Comparison of ENCODE assay signal across 1 cellular context in genomic region chrX:49627030-49627777, GRCh38.
TF ChIP-seq lines count a peak whose summit lies in the region.

No MANE protein-coding gene starts in this region.

TF ChIP-seq in K562, 482 proteins besides CTCF, POLR2A, EP300 and RAD21 (continued from another document):
- TF ChIP-seq CTBP1 (IDR thresholded peaks at IDR 0.05; ENCODE audit: borderline replicate concordance) (peak; percentile 43; the same call in 1 of the 2 replicates), HNRNPLL (IDR thresholded peaks at IDR 0.05; ENCODE audit: low read depth, low read length, poor library complexity, severe bottlenecking) (peak; percentile 53), DACH1 (IDR thresholded peaks at IDR 0.05; ENCODE audit: partially characterized antibody) (no peak), NRF1 (conservative IDR thresholded peaks at IDR 0.05 in 1 of 2, IDR thresholded peaks at IDR 0.05 in 1 of 2) (peak; percentile 53 to 56), ZBTB34 (CRISPR knock-in tag; IDR thresholded peaks at IDR 0.05) (no peak), SMC3 (conservative IDR thresholded peaks at IDR 0.05; ENCODE audit: insufficient read depth, low read depth, low read length) (0 out of 2 replicates have a peak, but pooled peaks have one; percentile 23), ZNF551 (CRISPR knock-in tag; IDR thresholded peaks at IDR 0.05) (no peak), POU5F1 (IDR thresholded peaks at IDR 0.05; ENCODE audit: borderline replicate concordance, low read depth, low read length, partially characterized antibody) (no peak), ATF7 (IDR thresholded peaks at IDR 0.05) (peak; percentile 91), RBM17 (IDR thresholded peaks at IDR 0.05; ENCODE audit: borderline replicate concordance, low read depth, low read length) (no peak), CBX3 (IDR thresholded peaks at IDR 0.05; ENCODE audit: borderline replicate concordance in 1 of 2, low read length in 2 of 2) (0 out of 3 replicates have a peak, but pooled peaks of 1 of the 2 experiments have one; percentile 33), SREBF1 (IDR thresholded peaks at IDR 0.05; ENCODE audit: borderline replicate concordance, low read depth, low read length) (no peak), CAMTA2 (CRISPR knock-in tag; conservative IDR thresholded peaks at IDR 0.05) (no peak), NFYB (IDR thresholded peaks at IDR 0.05; ENCODE audit: extremely low read depth, insufficient read length) (peak; percentile 4), NONO (IDR thresholded peaks at IDR 0.05; ENCODE audit: low read depth in 2 of 2, low read length in 1 of 2) (peak in 1 of 2 experiments; percentile 77; a peak in 2 of 4 replicates), ZNF785 (CRISPR knock-in tag; IDR thresholded peaks at IDR 0.05) (no peak), ZC3H4 (CRISPR knock-in tag; IDR thresholded peaks at IDR 0.05; ENCODE audit: borderline replicate concordance) (no peak), ZFP36 (IDR thresholded peaks at IDR 0.05; ENCODE audit: low read depth, low read length, partially characterized antibody) (no peak), ZNF717 (CRISPR knock-in tag; IDR thresholded peaks at IDR 0.05) (no peak), RCOR1 (IDR thresholded peaks at IDR 0.05; ENCODE audit: borderline replicate concordance in 1 of 2, low read depth in 2 of 2, low read length in 2 of 2) (peak in 1 of 2 experiments; percentile 55; a peak in 1 of 4 replicates), FOXK2 (conservative IDR thresholded peaks at IDR 0.05 in 1 of 2, IDR thresholded peaks at IDR 0.05 in 1 of 2; ENCODE audit: low read depth in 2 of 2) (peak in 1 of 2 experiments; percentile 87; a peak in 2 of 4 replicates), MTF1 (CRISPR knock-in tag; IDR thresholded peaks at IDR 0.05; ENCODE audit: borderline replicate concordance) (no peak), PRDM10 (IDR thresholded peaks at IDR 0.05; ENCODE audit: partially characterized antibody) (peak; percentile 97), RAD51 (IDR thresholded peaks at IDR 0.05; ENCODE audit: borderline replicate concordance, low read depth) (peak; percentile 28; the same call in 1 of the 2 replicates), JUND (IDR thresholded peaks at IDR 0.05; ENCODE audit: borderline replicate concordance, low read depth, low read length) (0 out of 2 replicates have a peak, but pooled peaks have one; percentile 19), JUND (tag; IDR thresholded peaks at IDR 0.05; ENCODE audit: borderline replicate concordance, low read depth, low read length) (no peak), CBFA2T3 (IDR thresholded peaks at IDR 0.05) (no peak), BRF1 (IDR thresholded peaks at IDR 0.05; ENCODE audit: borderline replicate concordance, extremely low read depth, insufficient read length) (no peak), THRA (IDR thresholded peaks at IDR 0.05) (no peak), CTCFL (IDR thresholded peaks at IDR 0.05; ENCODE audit: borderline replicate concordance, insufficient read depth, low read depth, low read length, poor library complexity, severe bottlenecking) (peak; percentile 64)
- TF ChIP-seq, protein P1, sequence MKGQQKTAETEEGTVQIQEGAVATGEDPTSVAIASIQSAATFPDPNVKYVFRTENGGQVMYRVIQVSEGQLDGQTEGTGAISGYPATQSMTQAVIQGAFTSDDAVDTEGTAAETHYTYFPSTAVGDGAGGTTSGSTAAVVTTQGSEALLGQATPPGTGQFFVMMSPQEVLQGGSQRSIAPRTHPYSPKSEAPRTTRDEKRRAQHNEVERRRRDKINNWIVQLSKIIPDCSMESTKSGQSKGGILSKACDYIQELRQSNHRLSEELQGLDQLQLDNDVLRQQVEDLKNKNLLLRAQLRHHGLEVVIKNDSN (CRISPR knock-in tag; IDR thresholded peaks at IDR 0.05), result peak; percentile 40; the same call in 1 of the 2 replicates
- TF ChIP-seq, protein P2, sequence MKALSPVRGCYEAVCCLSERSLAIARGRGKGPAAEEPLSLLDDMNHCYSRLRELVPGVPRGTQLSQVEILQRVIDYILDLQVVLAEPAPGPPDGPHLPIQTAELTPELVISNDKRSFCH (CRISPR knock-in tag; IDR thresholded peaks at IDR 0.05), result no peak
- TF ChIP-seq, protein P2 (tag; IDR thresholded peaks at IDR 0.05), result no peak
- TF ChIP-seq, protein P3, sequence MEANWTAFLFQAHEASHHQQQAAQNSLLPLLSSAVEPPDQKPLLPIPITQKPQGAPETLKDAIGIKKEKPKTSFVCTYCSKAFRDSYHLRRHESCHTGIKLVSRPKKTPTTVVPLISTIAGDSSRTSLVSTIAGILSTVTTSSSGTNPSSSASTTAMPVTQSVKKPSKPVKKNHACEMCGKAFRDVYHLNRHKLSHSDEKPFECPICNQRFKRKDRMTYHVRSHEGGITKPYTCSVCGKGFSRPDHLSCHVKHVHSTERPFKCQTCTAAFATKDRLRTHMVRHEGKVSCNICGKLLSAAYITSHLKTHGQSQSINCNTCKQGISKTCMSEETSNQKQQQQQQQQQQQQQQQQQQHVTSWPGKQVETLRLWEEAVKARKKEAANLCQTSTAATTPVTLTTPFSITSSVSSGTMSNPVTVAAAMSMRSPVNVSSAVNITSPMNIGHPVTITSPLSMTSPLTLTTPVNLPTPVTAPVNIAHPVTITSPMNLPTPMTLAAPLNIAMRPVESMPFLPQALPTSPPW (CRISPR knock-in tag; IDR thresholded peaks at IDR 0.05), result 0 out of 2 replicates have a peak, but pooled peaks have one; percentile 14
- TF ChIP-seq, protein P4, sequence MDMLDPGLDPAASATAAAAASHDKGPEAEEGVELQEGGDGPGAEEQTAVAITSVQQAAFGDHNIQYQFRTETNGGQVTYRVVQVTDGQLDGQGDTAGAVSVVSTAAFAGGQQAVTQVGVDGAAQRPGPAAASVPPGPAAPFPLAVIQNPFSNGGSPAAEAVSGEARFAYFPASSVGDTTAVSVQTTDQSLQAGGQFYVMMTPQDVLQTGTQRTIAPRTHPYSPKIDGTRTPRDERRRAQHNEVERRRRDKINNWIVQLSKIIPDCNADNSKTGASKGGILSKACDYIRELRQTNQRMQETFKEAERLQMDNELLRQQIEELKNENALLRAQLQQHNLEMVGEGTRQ (CRISPR knock-in tag; IDR thresholded peaks at IDR 0.05), result peak; percentile 49
